1 cellular context compared by ENCODE assay signal in genomic region chr17:41907633-41908539, GRCh38.
TF ChIP-seq lines count a peak whose summit lies in the region.

No MANE protein-coding gene starts in this region.

TF ChIP-seq in HepG2, 621 proteins besides CTCF, POLR2A, EP300 and RAD21 (continued from another document and continues in another):
- TF ChIP-seq ZNF687 (CRISPR knock-in tag; IDR thresholded peaks at IDR 0.05) (peak; percentile 94), KLF15 (CRISPR knock-in tag; IDR thresholded peaks at IDR 0.05; ENCODE audit: borderline replicate concordance) (no peak), TFAP4 (IDR thresholded peaks at IDR 0.05; ENCODE audit: borderline replicate concordance, low read depth) (peak; percentile 26; the same call in 1 of the 2 replicates), ZMYM4 (CRISPR knock-in tag; IDR thresholded peaks at IDR 0.05) (peak; percentile 76), MATR3 (CRISPR knock-in tag; IDR thresholded peaks at IDR 0.05) (no peak), CCDC6 (CRISPR knock-in tag; IDR thresholded peaks at IDR 0.05) (no peak), ARHGAP35 (CRISPR knock-in tag; IDR thresholded peaks at IDR 0.05; ENCODE audit: borderline replicate concordance) (peak; percentile 49; the same call in 1 of the 2 replicates), ZNF276 (CRISPR knock-in tag; IDR thresholded peaks at IDR 0.05; ENCODE audit: low read depth) (0 out of 2 replicates have a peak, but pooled peaks have one; percentile 75), TOE1 (CRISPR knock-in tag; IDR thresholded peaks at IDR 0.05) (0 out of 2 replicates have a peak, but pooled peaks have one; percentile 69), GTF2F1 (IDR thresholded peaks at IDR 0.05; ENCODE audit: low read length) (no peak), ZMAT5 (CRISPR knock-in tag; IDR thresholded peaks at IDR 0.05; ENCODE audit: borderline replicate concordance, low read depth) (no peak), HOXA3 (CRISPR knock-in tag; IDR thresholded peaks at IDR 0.05) (peak; percentile 72; the same call in 1 of the 2 replicates), NR2C2 (CRISPR knock-in tag; IDR thresholded peaks at IDR 0.05; ENCODE audit: borderline replicate concordance) (peak; percentile 54; the same call in 1 of the 2 replicates), SP2 (CRISPR knock-in tag; IDR thresholded peaks at IDR 0.05) (no peak), ZSCAN21 (CRISPR knock-in tag; IDR thresholded peaks at IDR 0.05; ENCODE audit: borderline replicate concordance) (peak; percentile 81; the same call in 1 of the 2 replicates), SPEN (CRISPR knock-in tag; IDR thresholded peaks at IDR 0.05; ENCODE audit: low read depth) (peak; percentile 75; the same call in 1 of the 2 replicates), TERF1 (CRISPR knock-in tag; IDR thresholded peaks at IDR 0.05) (no peak), BCL6 (CRISPR knock-in tag; IDR thresholded peaks at IDR 0.05) (peak; percentile 70), ZNF773 (CRISPR knock-in tag; IDR thresholded peaks at IDR 0.05; ENCODE audit: borderline replicate concordance) (no peak), GATA4 (IDR thresholded peaks at IDR 0.05; ENCODE audit: borderline replicate concordance, low read depth) (no peak), ZNF879 (CRISPR knock-in tag; IDR thresholded peaks at IDR 0.05) (no peak), ZNF30 (CRISPR knock-in tag; IDR thresholded peaks at IDR 0.05) (no peak), SMAD3 (CRISPR knock-in tag; IDR thresholded peaks at IDR 0.05) (peak; percentile 88), ZFP36L1 (CRISPR knock-in tag; IDR thresholded peaks at IDR 0.05) (no peak; the same call in 1 of the 2 replicates), CBFB (CRISPR knock-in tag; IDR thresholded peaks at IDR 0.05) (peak; percentile 41; the same call in 1 of the 2 replicates), THAP9 (CRISPR knock-in tag; IDR thresholded peaks at IDR 0.05; ENCODE audit: borderline replicate concordance) (peak; percentile 58; the same call in 1 of the 2 replicates), ZBTB3 (CRISPR knock-in tag; IDR thresholded peaks at IDR 0.05; ENCODE audit: borderline replicate concordance, low read depth) (no peak), ZNF350 (CRISPR knock-in tag; IDR thresholded peaks at IDR 0.05; ENCODE audit: borderline replicate concordance, low read depth) (peak; percentile 88; the same call in 1 of the 2 replicates), KMT2A (CRISPR knock-in tag; IDR thresholded peaks at IDR 0.05) (peak; percentile 66), BATF2 (CRISPR knock-in tag; IDR thresholded peaks at IDR 0.05) (no peak), CEBPZ (IDR thresholded peaks at IDR 0.05; ENCODE audit: low read length) (no peak), ZNF784 (CRISPR knock-in tag; IDR thresholded peaks at IDR 0.05; ENCODE audit: borderline replicate concordance) (peak; percentile 89), ZNF576 (CRISPR knock-in tag; IDR thresholded peaks at IDR 0.05) (no peak), BORCS8-MEF2B (CRISPR knock-in tag; IDR thresholded peaks at IDR 0.05) (peak; percentile 94), HNRNPH1 (optimal IDR thresholded peaks at IDR 0.05; ENCODE audit: low read depth, low read length) (no peak), MAFG (CRISPR knock-in tag; IDR thresholded peaks at IDR 0.05) (no peak), ZSCAN30 (CRISPR knock-in tag; IDR thresholded peaks at IDR 0.05) (no peak), ZNF607 (CRISPR knock-in tag; IDR thresholded peaks at IDR 0.05; ENCODE audit: borderline replicate concordance) (no peak; the same call in 1 of the 2 replicates), ATF4 (CRISPR knock-in tag; IDR thresholded peaks at IDR 0.05) (no peak), RFXANK (CRISPR knock-in tag; IDR thresholded peaks at IDR 0.05) (no peak), SMARCC2 (IDR thresholded peaks at IDR 0.05) (no peak), ZNF724P (CRISPR knock-in tag; IDR thresholded peaks at IDR 0.05; ENCODE audit: borderline replicate concordance) (0 out of 2 replicates have a peak, but pooled peaks have one; percentile 41), ZBTB21 (CRISPR knock-in tag; IDR thresholded peaks at IDR 0.05) (no peak), MEIS1 (CRISPR knock-in tag; IDR thresholded peaks at IDR 0.05; ENCODE audit: borderline replicate concordance) (peak; percentile 82; the same call in 1 of the 2 replicates), RARA (CRISPR knock-in tag; IDR thresholded peaks at IDR 0.05) (peak; percentile 86), SNAI1 (CRISPR knock-in tag; IDR thresholded peaks at IDR 0.05; ENCODE audit: borderline replicate concordance) (peak; percentile 52; the same call in 1 of the 2 replicates), ZNF577 (CRISPR knock-in tag; IDR thresholded peaks at IDR 0.05; ENCODE audit: borderline replicate concordance, low read depth) (no peak), ZSCAN12 (CRISPR knock-in tag; IDR thresholded peaks at IDR 0.05) (no peak), ZFP41 (CRISPR knock-in tag; IDR thresholded peaks at IDR 0.05; ENCODE audit: borderline replicate concordance) (no peak), CENPT (CRISPR knock-in tag; IDR thresholded peaks at IDR 0.05; ENCODE audit: low read depth) (no peak)
